Comparison of ENCODE assay signal across 14 cellular contexts in genomic region chr13:21413013-21413412, GRCh38. TPM values are rescaled to one million over a fixed set of nuclear protein-coding genes. Genes with fewer than 3 reads are reported as not detected.
DNase-seq lines count a peak whose midpoint lies in the region; ATAC-seq, FAIRE-seq and TF ChIP-seq lines count a peak whose summit lies in the region.
"Had no signal": no experiment of that assay in that cellular context is flagged by ENCODE, and none has a peak within 500 bp of the region (broad histone marks: within the 10 kb centered on the region; RNA-seq: fewer than 3 reads in every experiment).

No MANE protein-coding gene starts in this region.

- H3K27ac ChIP-seq in Karpas-422 (ENCODE audit: low read length), result no peak overlapping the region
- H3K27ac ChIP-seq: BLaER1 had no signal

- H3K36me3 ChIP-seq in Karpas-422 (ENCODE audit: insufficient read depth, low read length) (peaks cover 43% of the 10 kb centered on the region), bronchial epithelial cell (ENCODE audit: control insufficient read depth, insufficient read depth, low read length) (peaks cover 2% of the 10 kb centered on the region)

- ATAC-seq in HG02852 (IDR thresholded peaks at IDR 0.05; ENCODE audit: unreplicated experiment), result no peak
- no peak for ATAC-seq in activated CD8-positive, alpha-beta T cell treated with anti-CD3 and anti-CD28 coated beads, Interleukin-2, amount 10 ng/mL, durations not matched to agents 7 days and 5 days

- no peak overlapping the region for H3K27ac Mint-ChIP-seq in activated CD8-positive, alpha-beta T cell treated with anti-CD3 and anti-CD28 coated beads, Interleukin-2, amount 10 ng/mL, durations not matched to agents 7 days and 5 days
- no peak overlapping the region for H3K27ac Mint-ChIP-seq in chondrocyte (ENCODE audit: unreplicated experiment)

- POLR2A ChIA-PET in activated CD8-positive, alpha-beta T cell treated with anti-CD3 and anti-CD28 coated beads, Interleukin-2, amount 10 ng/mL, durations not matched to agents 7 days and 5 days (lab: Charles Lee), result no interaction called here

- H3K4me1 Mint-ChIP-seq in activated CD8-positive, alpha-beta T cell treated with anti-CD3 and anti-CD28 coated beads, Interleukin-2, amount 10 ng/mL, durations not matched to agents 7 days and 5 days (ENCODE audit: low read depth), result no peaks in the 10 kb centered on the region
- peaks cover 11% of the 10 kb centered on the region for H3K4me1 Mint-ChIP-seq in chondrocyte (ENCODE audit: low read depth)

- H3K9me2 ChIP-seq in Karpas-422 (replicated peaks; ENCODE audit: insufficient read depth, low read length), result no peaks in the 10 kb centered on the region

- CTCF ChIA-PET in activated CD8-positive, alpha-beta T cell treated with anti-CD3 and anti-CD28 coated beads, Interleukin-2, amount 10 ng/mL, durations not matched to agents 7 days and 5 days (lab: Charles Lee), result no interaction called here

- H3K27me3 ChIP-seq in Karpas-422 (ENCODE audit: low read length) (no peaks in the 10 kb centered on the region), bronchial epithelial cell (ENCODE audit: control insufficient read depth, insufficient read depth, low read length) (no peaks in the 10 kb centered on the region)
- H3K27me3 ChIP-seq: BLaER1 had no signal

- no peak overlapping the region for H3K4me3 ChIP-seq in Karpas-422 (ENCODE audit: low read length)
- H3K4me3 ChIP-seq in bronchial epithelial cell (ENCODE audit: low read depth, low read length), result no peak overlapping the region
- H3K4me3 ChIP-seq: BLaER1 had no signal

- H4K20me1 ChIP-seq in Karpas-422 (ENCODE audit: insufficient read depth, low read depth, low read length), result no peaks in the 10 kb centered on the region
- H4K20me1 ChIP-seq: BLaER1 had no signal

- no peaks in the 10 kb centered on the region for H3K27me3 Mint-ChIP-seq in activated CD8-positive, alpha-beta T cell treated with anti-CD3 and anti-CD28 coated beads, Interleukin-2, amount 10 ng/mL, durations not matched to agents 7 days and 5 days (ENCODE audit: low read depth)
- no peaks in the 10 kb centered on the region for H3K27me3 Mint-ChIP-seq in chondrocyte (ENCODE audit: low read depth)

- no peaks in the 10 kb centered on the region for H3K9me3 ChIP-seq in Karpas-422 (ENCODE audit: low read length)

- no peak overlapping the region for H2AFZ ChIP-seq in Karpas-422 (ENCODE audit: low read length)

- TF ChIP-seq CTCF in bronchial epithelial cell (IDR thresholded peaks at IDR 0.05; ENCODE audit: insufficient read depth, low read length, severe bottlenecking) (no peak), chondrocyte (IDR thresholded peaks at IDR 0.05) (no peak)

- H3K4me1 ChIP-seq in Karpas-422 (ENCODE audit: low read length), result no peaks in the 10 kb centered on the region
- H3K4me1 ChIP-seq: BLaER1 had no signal

- H3K36me3 Mint-ChIP-seq in activated CD8-positive, alpha-beta T cell treated with anti-CD3 and anti-CD28 coated beads, Interleukin-2, amount 10 ng/mL, durations not matched to agents 7 days and 5 days (ENCODE audit: low read depth), result peaks cover 64% of the 10 kb centered on the region
- H3K36me3 Mint-ChIP-seq in chondrocyte (ENCODE audit: low read depth), result peaks cover 30% of the 10 kb centered on the region

- DNase-seq in EL, result peak; percentile 32
- peak; percentile 27 for DNase-seq in Karpas-422
- DNase-seq in bronchial epithelial cell (ENCODE audit: low read depth), result peak; percentile 69
- DNase-seq in iris pigment epithelial cell (ENCODE audit: low read depth), result peak; percentile 24
- no peak for DNase-seq in activated CD8-positive, alpha-beta T cell treated with anti-CD3 and anti-CD28 coated beads, Interleukin-2, amount 10 ng/mL, durations not matched to agents 7 days and 5 days
- DNase-seq in pons (ENCODE audit: low spot score), result no peak
- DNase-seq in chondrocyte (ENCODE audit: low spot score), result no peak
- DNase-seq: H7, NCI-H1417 treated with DMSO at 0.1 percent for 48 hours, NCI-H1930, NCI-H2171 treated with DMSO at 0.1 percent for 48 hours, NCI-H748 treated with DMSO at 0.1 percent for 48 hours had no signal

- peaks cover 56% of the 10 kb centered on the region for H3K79me2 ChIP-seq in Karpas-422 (ENCODE audit: low read length)

- no peak overlapping the region for H3K4me3 Mint-ChIP-seq in activated CD8-positive, alpha-beta T cell treated with anti-CD3 and anti-CD28 coated beads, Interleukin-2, amount 10 ng/mL, durations not matched to agents 7 days and 5 days
- H3K4me3 Mint-ChIP-seq in chondrocyte (ENCODE audit: unreplicated experiment), result no peak overlapping the region

- peaks cover 12% of the 10 kb centered on the region for H3K9me3 Mint-ChIP-seq in activated CD8-positive, alpha-beta T cell treated with anti-CD3 and anti-CD28 coated beads, Interleukin-2, amount 10 ng/mL, durations not matched to agents 7 days and 5 days (ENCODE audit: insufficient read depth)
- peaks cover 6% of the 10 kb centered on the region for H3K9me3 Mint-ChIP-seq in chondrocyte (ENCODE audit: low read depth)

- H3K9ac ChIP-seq in Karpas-422 (ENCODE audit: low read length), result no peak overlapping the region
- H3K9ac ChIP-seq: BLaER1 had no signal

- no peak for FAIRE-seq in bronchial epithelial cell (lab: Jason Lieb, UNC)

- no peak overlapping the region for H3K4me2 ChIP-seq in Karpas-422 (ENCODE audit: low read depth, low read length, poor library complexity, severe bottlenecking)
- H3K4me2 ChIP-seq: BLaER1 had no signal

RNA-seq across cellular contexts. Expression of gene ZDHHC20, which starts 46.1 kb away (rescaled TPM):
- 44.0 and 129 TPM in 2 replicates for total RNA-seq in Karpas-422 (2014; rRNA removed; shearing (Covaris generic); ENCODE audit: low replicate concordance)
- 54.8 and 59.0 TPM in 2 replicates for total RNA-seq in bronchial epithelial cell
- 100 to 1,000 TPM in 1 of 2 experiments, 10 to 100 TPM in 1; 98.2 to 106 TPM for total RNA-seq in activated CD8-positive, alpha-beta T cell treated with anti-CD3 and anti-CD28 coated beads, Interleukin-2, amount 10 ng/mL, durations not matched to agents 7 days and 5 days
- 57.0 to 64.0 TPM (median 58.2 TPM) in 3 replicates for total RNA-seq in chondrocyte

Comparison
In these comparisons a context has a peak if more than half of its experiments do, and no peak if none do; other contexts are left out.
1. DNase-seq: peak in EL (single experiment), Karpas-422 (single experiment), bronchial epithelial cell (single experiment) and iris pigment epithelial cell (single experiment); none in activated CD8-positive, alpha-beta T cell treated with anti-CD3 and anti-CD28 coated beads, Interleukin-2, amount 10 ng/mL, durations not matched to agents 7 days and 5 days (single experiment), pons (single experiment) and chondrocyte (single experiment).